1 cellular context compared by ENCODE assay signal in genomic region chr1:84506729-84507453, GRCh38.
A peak's percentile ranks its signal among the peaks of the same experiment; 100 is the strongest.
TF ChIP-seq lines count a peak whose summit lies in the region.

No MANE protein-coding gene starts in this region.

TF ChIP-seq in K562, 482 proteins besides CTCF, POLR2A, EP300 and RAD21 (continued from another document and continues in another):
- TF ChIP-seq CBX3 (IDR thresholded peaks at IDR 0.05; ENCODE audit: borderline replicate concordance in 1 of 2, low read length in 2 of 2) (no peak), PHTF2 (CRISPR knock-in tag; IDR thresholded peaks at IDR 0.05) (no peak), ATF3 (IDR thresholded peaks at IDR 0.05) (no peak), ATF3 (CRISPR knock-in tag; conservative IDR thresholded peaks at IDR 0.05) (no peak), MYNN (IDR thresholded peaks at IDR 0.05) (no peak), MYNN (CRISPR knock-in tag; IDR thresholded peaks at IDR 0.05) (no peak), REST (CRISPR knock-in tag; IDR thresholded peaks at IDR 0.05; ENCODE audit: low read depth) (no peak), CLOCK (CRISPR knock-in tag; IDR thresholded peaks at IDR 0.05; ENCODE audit: borderline replicate concordance) (no peak), ADNP (tag; IDR thresholded peaks at IDR 0.05) (no peak), ELK1 (CRISPR knock-in tag; IDR thresholded peaks at IDR 0.05) (no peak), NELFE (IDR thresholded peaks at IDR 0.05; ENCODE audit: insufficient read depth, insufficient read length) (no peak), POLR2H (tag; IDR thresholded peaks at IDR 0.05; ENCODE audit: low read depth) (peak; percentile 83), CBX5 (IDR thresholded peaks at IDR 0.05; ENCODE audit: borderline replicate concordance, low read depth) (no peak), PRDM10 (IDR thresholded peaks at IDR 0.05; ENCODE audit: partially characterized antibody) (no peak), XRCC4 (IDR thresholded peaks at IDR 0.05; ENCODE audit: extremely low read depth, insufficient read depth, insufficient read length) (no peak), ZNF655 (CRISPR knock-in tag; IDR thresholded peaks at IDR 0.05) (no peak), ZNF586 (CRISPR knock-in tag; conservative IDR thresholded peaks at IDR 0.05) (no peak), CBFA2T2 (conservative IDR thresholded peaks at IDR 0.05) (no peak), ZNF717 (CRISPR knock-in tag; IDR thresholded peaks at IDR 0.05) (no peak), BMI1 (IDR thresholded peaks at IDR 0.05; ENCODE audit: low read length) (no peak), STAT5A (IDR thresholded peaks at IDR 0.05; ENCODE audit: borderline replicate concordance, low read length) (peak; percentile 7; the same call in 1 of the 2 replicates), ZNF551 (CRISPR knock-in tag; IDR thresholded peaks at IDR 0.05) (no peak), SETDB1 (IDR thresholded peaks at IDR 0.05; ENCODE audit: low read length) (no peak), NCOR1 (IDR thresholded peaks at IDR 0.05) (no peak), FOXP1 (CRISPR knock-in tag; IDR thresholded peaks at IDR 0.05) (no peak), ZNF740 (CRISPR knock-in tag; IDR thresholded peaks at IDR 0.05) (no peak), ZNF740 (tag; IDR thresholded peaks at IDR 0.05) (no peak), SAFB2 (IDR thresholded peaks at IDR 0.05; ENCODE audit: borderline replicate concordance, low read depth, low read length, severe bottlenecking) (no peak), FOXK2 (conservative IDR thresholded peaks at IDR 0.05 in 1 of 2, IDR thresholded peaks at IDR 0.05 in 1 of 2; ENCODE audit: low read depth in 2 of 2) (0 out of 4 replicates have a peak, but pooled peaks of 1 of the 2 experiments have one; percentile 9), SRSF9 (IDR thresholded peaks at IDR 0.05; ENCODE audit: borderline replicate concordance, low read depth, low read length) (no peak), MEIS2 (IDR thresholded peaks at IDR 0.05; ENCODE audit: partially characterized antibody) (no peak), E2F4 (CRISPR knock-in tag; IDR thresholded peaks at IDR 0.05; ENCODE audit: low read depth) (no peak), CSDE1 (IDR thresholded peaks at IDR 0.05) (0 out of 4 replicates have a peak, but pooled peaks of 1 of the 2 experiments have one; percentile 26), TAF1 (IDR thresholded peaks at IDR 0.05; ENCODE audit: control insufficient read depth, extremely low read depth, insufficient read depth, low read length, severe bottlenecking) (peak; percentile 72), FOSL1 (tag; conservative IDR thresholded peaks at IDR 0.05) (peak; percentile 76), ETV6 (IDR thresholded peaks at IDR 0.05; ENCODE audit: borderline replicate concordance in 1 of 2, low read depth in 2 of 2, low read length in 1 of 2) (no peak), ETV6 (CRISPR knock-in tag; IDR thresholded peaks at IDR 0.05; ENCODE audit: borderline replicate concordance) (no peak), SIN3A (IDR thresholded peaks at IDR 0.05; ENCODE audit: borderline replicate concordance in 2 of 2, control insufficient read depth in 1 of 2, low read depth in 2 of 2, low read length in 2 of 2) (no peak)
